ENCODE assay signal across 24 cellular contexts in the genomic region with DNA sequence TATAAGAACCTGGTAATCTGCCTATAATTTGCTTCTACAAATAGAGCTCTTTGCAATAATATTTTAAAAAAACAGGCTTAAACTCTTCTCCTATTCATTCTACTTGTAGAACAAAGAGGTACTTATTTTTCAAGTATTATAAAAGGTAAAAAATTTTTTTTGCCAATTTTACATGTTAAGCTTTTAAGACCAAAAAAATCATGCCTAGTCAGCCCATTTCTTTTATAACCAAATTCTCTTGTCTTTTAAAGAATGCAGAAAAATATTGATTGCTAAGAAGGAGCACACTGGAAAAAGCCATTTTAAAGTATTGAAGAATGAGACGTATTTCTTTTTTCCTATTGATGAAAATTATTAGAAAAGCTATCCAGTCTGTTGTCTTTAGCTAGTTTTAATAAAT.
"Had no signal": no experiment of that assay in that cellular context is flagged by ENCODE, and none has a peak within 500 bp of the region (broad histone marks: within the 10 kb centered on the region; RNA-seq: fewer than 3 reads in every experiment).

No MANE protein-coding gene starts in this region.

- H3K4me3 Mint-ChIP-seq: effector memory CD8-positive, alpha-beta T cell; memory B cell; naive B cell; natural killer cell treated with Interleukin-12 subunit alpha and Interleukin-12 subunit beta and Interleukin-15 and Interleukin-18, amount 100 ng/mL, for 72 hours; neural progenitor cell; stimulated activated memory B cell treated with anti-CD40 and anti-IgM and Interleukin-4, amounts not matched to agents 10 μg/mL and 1 μg/mL and 100 μg/mL, for 72 hours; type B pancreatic cell had no signal

- H3K36me3 ChIP-seq: neural progenitor cell, prostate gland, right atrium auricular region, sigmoid colon had no signal

- H3K9me3 Mint-ChIP-seq: effector memory CD8-positive, alpha-beta T cell; memory B cell; naive B cell; natural killer cell treated with Interleukin-12 subunit alpha and Interleukin-12 subunit beta and Interleukin-15 and Interleukin-18, amount 100 ng/mL, for 72 hours; neural progenitor cell; stimulated activated memory B cell treated with anti-CD40 and anti-IgM and Interleukin-4, amounts not matched to agents 10 μg/mL and 1 μg/mL and 100 μg/mL, for 72 hours; type B pancreatic cell had no signal

- H3K27me3 Mint-ChIP-seq: effector memory CD8-positive, alpha-beta T cell; memory B cell; naive B cell; natural killer cell treated with Interleukin-12 subunit alpha and Interleukin-12 subunit beta and Interleukin-15 and Interleukin-18, amount 100 ng/mL, for 72 hours; stimulated activated memory B cell treated with anti-CD40 and anti-IgM and Interleukin-4, amounts not matched to agents 10 μg/mL and 1 μg/mL and 100 μg/mL, for 72 hours; type B pancreatic cell had no signal

- H3K4me1 ChIP-seq: esophagus squamous epithelium, lower lobe of right lung, neural progenitor cell, prostate gland, right atrium auricular region, sigmoid colon, testis, tibial artery had no signal

- H3K27me3 ChIP-seq: esophagus squamous epithelium, neural progenitor cell, right atrium auricular region, sigmoid colon, testis, tibial artery had no signal

- H3K9ac ChIP-seq: neural progenitor cell had no signal

- H3K9me3 ChIP-seq: esophagus squamous epithelium, lower lobe of right lung, mucosa of descending colon, prostate gland, right atrium auricular region, sigmoid colon, testis, tibial artery had no signal

- H3K4me1 Mint-ChIP-seq: memory B cell; naive B cell; stimulated activated memory B cell treated with anti-CD40 and anti-IgM and Interleukin-4, amounts not matched to agents 10 μg/mL and 1 μg/mL and 100 μg/mL, for 72 hours had no signal

- H3K36me3 Mint-ChIP-seq: naive B cell; natural killer cell treated with Interleukin-12 subunit alpha and Interleukin-12 subunit beta and Interleukin-15 and Interleukin-18, amount 100 ng/mL, for 72 hours; stimulated activated memory B cell treated with anti-CD40 and anti-IgM and Interleukin-4, amounts not matched to agents 10 μg/mL and 1 μg/mL and 100 μg/mL, for 72 hours had no signal

- H3K27ac ChIP-seq: coronary artery, esophagus squamous epithelium, lower lobe of right lung, neural progenitor cell, prostate gland, right atrium auricular region, sigmoid colon, testis, tibial artery had no signal

- DNase-seq: dermis blood vessel endothelial cell; effector memory CD8-positive, alpha-beta T cell; erythroblast; esophagus squamous epithelium; foreskin melanocyte; hypothalamus; left ventricle myocardium superior; lower lobe of right lung; mucosa of descending colon; naive B cell; sigmoid colon; stimulated activated CD4-positive, alpha-beta T cell treated with anti-CD3 and anti-CD28 coated beads, Interleukin-4, amount 100 ng/mL, for 4 hours; stimulated activated naive CD8-positive, alpha-beta T cell treated with anti-CD3 and anti-CD28 coated beads, Interleukin-15, Interleukin-2, amounts not matched to agents 100 U/mL and 50 U/mL, for 24 hours; substantia nigra; testis; tibial artery had no signal

- H3K4me3 ChIP-seq: coronary artery, esophagus squamous epithelium, lower lobe of right lung, mucosa of descending colon, neural progenitor cell, prostate gland, right atrium auricular region, sigmoid colon, testis, tibial artery had no signal

- H3K27ac Mint-ChIP-seq: effector memory CD8-positive, alpha-beta T cell; memory B cell; naive B cell; natural killer cell treated with Interleukin-12 subunit alpha and Interleukin-12 subunit beta and Interleukin-15 and Interleukin-18, amount 100 ng/mL, for 72 hours; neural progenitor cell; stimulated activated memory B cell treated with anti-CD40 and anti-IgM and Interleukin-4, amounts not matched to agents 10 μg/mL and 1 μg/mL and 100 μg/mL, for 72 hours; type B pancreatic cell had no signal
